8 cellular contexts compared by ENCODE assay signal in the genomic region with DNA sequence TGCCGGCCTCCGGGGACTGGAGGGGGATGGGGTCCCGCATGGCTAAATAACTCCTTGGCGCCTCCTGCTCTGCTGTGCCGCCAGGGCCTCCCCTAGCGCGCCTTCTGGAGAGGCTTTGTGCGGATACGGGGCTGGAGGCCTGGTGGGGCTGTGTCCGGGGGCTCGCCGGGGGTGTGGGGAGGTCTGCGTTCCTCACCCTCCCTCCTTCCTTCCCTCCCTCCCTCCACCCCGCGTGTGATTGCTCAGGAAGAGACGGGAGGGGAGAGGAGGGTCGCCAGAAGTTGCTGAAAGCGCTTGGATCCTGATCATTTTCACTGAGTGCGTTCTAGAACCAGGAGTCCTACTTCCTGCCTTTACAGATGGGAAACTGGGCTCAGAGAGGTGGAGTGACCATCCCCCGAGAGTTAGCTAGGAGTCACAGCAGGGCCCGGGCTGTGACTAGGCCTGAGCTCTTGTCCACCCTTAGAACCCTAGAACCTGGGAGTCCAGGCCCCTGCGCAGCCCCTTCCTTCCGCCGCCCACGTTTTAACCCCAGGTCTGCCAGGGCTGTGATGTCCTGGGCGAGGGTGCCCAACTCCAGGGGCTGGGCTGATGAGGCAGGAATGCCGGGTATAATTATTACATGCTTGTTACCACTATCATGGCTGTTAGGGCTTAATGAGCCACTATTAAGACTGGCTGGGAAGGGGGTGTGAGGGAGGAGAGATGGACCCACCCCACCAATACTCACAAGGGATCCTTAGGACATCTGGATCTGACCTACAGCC. TPM values are rescaled to one million over a fixed set of nuclear protein-coding genes. Genes with fewer than 3 reads are reported as not detected.
DNase-seq lines count a peak whose midpoint lies in the region; ATAC-seq and TF ChIP-seq lines count a peak whose summit lies in the region.

No MANE protein-coding gene starts in this region.

- DNase-seq in AG04449 (ENCODE audit: low read depth, low spot score) = no peak
- no peak for DNase-seq in GM12864 (ENCODE audit: low read depth)
- peak; percentile 100 for DNase-seq in NCI-H82 (lab: John Stamatoyannopoulos, UW)
- no peak for DNase-seq in body of pancreas
- DNase-seq in left colon = peak; percentile 60 to 63
- no peak for DNase-seq in stimulated activated naive CD8-positive, alpha-beta T cell treated with anti-CD3 and anti-CD28 coated beads, Interleukin-15, amount 100 ng/mL, for 72 hours
- no peak for DNase-seq in NCI-H128 (lab: John Stamatoyannopoulos, UW; ENCODE audit: unreplicated experiment)
- no peak for DNase-seq in NCI-H69 (lab: John Stamatoyannopoulos, UW)

- intact Hi-C loops in body of pancreas (cut with DNase I) = no loop called here
- intact Hi-C loops in left colon (cut with DNase I, micrococcal nuclease) = no loop called here

- no peaks in the 10 kb centered on the region for H3K27me3 Mint-ChIP-seq in stimulated activated naive CD8-positive, alpha-beta T cell treated with anti-CD3 and anti-CD28 coated beads, Interleukin-15, amount 100 ng/mL, for 72 hours

- H3K4me1 Mint-ChIP-seq in stimulated activated naive CD8-positive, alpha-beta T cell treated with anti-CD3 and anti-CD28 coated beads, Interleukin-15, amount 100 ng/mL, for 72 hours = peaks cover 87% of the 10 kb centered on the region

- POLR2A ChIA-PET in AG04449 (lab: Yijun Ruan, JAX) = interaction anchor here (0.5 to 6.9 kb wide), 33 partner anchors 9 to 276 kb away, joined by 3 to 146 read pairs (median 5); partner anchors contain the start of genes GDF15, KXD1, LSM4 and PDE4C

- 0 to 2% methylated on average over 8 to 24 of the region's 27 CpGs for WGBS in body of pancreas, 2 donors

- H3K9me3 Mint-ChIP-seq in stimulated activated naive CD8-positive, alpha-beta T cell treated with anti-CD3 and anti-CD28 coated beads, Interleukin-15, amount 100 ng/mL, for 72 hours = no peaks in the 10 kb centered on the region

- H3K9me3 ChIP-seq in body of pancreas = no peaks in the 10 kb centered on the region

- ATAC-seq in body of pancreas = peak; percentile 0
- ATAC-seq in left colon = peak; percentile 3
- ATAC-seq in stimulated activated naive CD8-positive, alpha-beta T cell treated with anti-CD3 and anti-CD28 coated beads, Interleukin-15, amount 100 ng/mL, for 72 hours = peak; percentile 61

- TF ChIP-seq POLR2A in body of pancreas (IDR thresholded peaks at IDR 0.05) = peak in 2 of 3 donors; percentile 86 to 95

- H3K27me3 ChIP-seq in body of pancreas = no peaks in the 10 kb centered on the region

- H3K4me3 Mint-ChIP-seq in stimulated activated naive CD8-positive, alpha-beta T cell treated with anti-CD3 and anti-CD28 coated beads, Interleukin-15, amount 100 ng/mL, for 72 hours = peak overlapping the region; percentile 88 to 99

- H3K27ac ChIP-seq in body of pancreas = peak overlapping the region; percentile 97 to 100 (median 98)

- H3K4me3 ChIP-seq in AG04449 (ENCODE audit: low read depth, low read length) (peak overlapping the region; percentile 59), GM12864 (ENCODE audit: low read depth, low read length) (peak overlapping the region; percentile 61), body of pancreas (peak overlapping the region in 1 of 2 donors; percentile 39)

- peak; percentile 41 for TF ChIP-seq CTCF in AG04449 (IDR thresholded peaks at IDR 0.05; ENCODE audit: insufficient read depth, low read length, missing control alignments)
- TF ChIP-seq CTCF in GM12864 (IDR thresholded peaks at IDR 0.05; ENCODE audit: low read depth, low read length, missing control alignments) = no peak
- TF ChIP-seq CTCF in body of pancreas (IDR thresholded peaks at IDR 0.05) = peak in 3 of 7 experiments; percentile 27 to 36 (median 33)

- CTCF ChIA-PET in AG04449 (lab: Yijun Ruan, JAX) = interaction anchor here (0.5 to 9.8 kb wide), 7 partner anchors 10 to 132 kb away, joined by 3 to 321 read pairs (median 9); partner anchors contain the start of gene SSBP4

- peaks cover 32% of the 10 kb centered on the region for H3K4me1 ChIP-seq in body of pancreas

- H3K36me3 ChIP-seq in body of pancreas (replicated peaks in 1 of 2; ENCODE audit: insufficient read depth in 1 of 2, low read depth in 2 of 2) = peaks cover 6 to 7% of the 10 kb centered on the region in 2 donors

- H3K27ac Mint-ChIP-seq in stimulated activated naive CD8-positive, alpha-beta T cell treated with anti-CD3 and anti-CD28 coated beads, Interleukin-15, amount 100 ng/mL, for 72 hours = peak overlapping the region; percentile 98 to 99

RNA-seq across cellular contexts. Expression of gene JUND, which starts 0.8 kb away (rescaled TPM):
- total RNA-seq in body of pancreas (100 to 1,000 TPM; 250 to 607 TPM), left colon (100 to 1,000 TPM; 361 to 374 TPM)

RNA-seq across cellular contexts. Expression of gene IQCN, which starts 8.0 kb away (rescaled TPM):
- total RNA-seq in body of pancreas (1 to 10 TPM; 5.6 to 7.0 TPM), left colon (1 to 10 TPM; 4.3 to 6.1 TPM)

RNA-seq across cellular contexts. Expression of gene LSM4, which starts 40.7 kb away (rescaled TPM):
- total RNA-seq in body of pancreas = 10 to 100 TPM; 45.7 to 94.6 TPM
- total RNA-seq in left colon = 100 to 1,000 TPM; 106 to 148 TPM

RNA-seq across cellular contexts. Expression of gene PDE4C, which starts 56.0 kb away (rescaled TPM):
- total RNA-seq in body of pancreas (under 1 TPM; under 0.01 to 0.26 TPM), left colon (1 to 10 TPM; 2.5 to 4.3 TPM)

RNA-seq across cellular contexts. Expression of gene PGPEP1, which starts 58.2 kb away (rescaled TPM):
- 10 to 100 TPM; 22.1 to 37.6 TPM for total RNA-seq in body of pancreas
- 100 to 1,000 TPM; 105 to 109 TPM for total RNA-seq in left colon

Comparison
In these comparisons a context has a peak if more than half of its experiments do, and no peak if none do; other contexts are left out.
1. DNase-seq: peak in NCI-H82 (single experiment) and left colon (2 of 2); none in AG04449 (single experiment), GM12864 (single experiment), body of pancreas (0 of 4), stimulated activated naive CD8-positive, alpha-beta T cell treated with anti-CD3 and anti-CD28 coated beads, Interleukin-15, amount 100 ng/mL, for 72 hours (0 of 2), NCI-H128 (single experiment) and NCI-H69 (single experiment).
2. ATAC-seq: peak in every context shown above with its lines; median percentile 61 in stimulated activated naive CD8-positive, alpha-beta T cell treated with anti-CD3 and anti-CD28 coated beads, Interleukin-15, amount 100 ng/mL, for 72 hours; 3 in left colon; 0 in body of pancreas.